In the genomic region with DNA sequence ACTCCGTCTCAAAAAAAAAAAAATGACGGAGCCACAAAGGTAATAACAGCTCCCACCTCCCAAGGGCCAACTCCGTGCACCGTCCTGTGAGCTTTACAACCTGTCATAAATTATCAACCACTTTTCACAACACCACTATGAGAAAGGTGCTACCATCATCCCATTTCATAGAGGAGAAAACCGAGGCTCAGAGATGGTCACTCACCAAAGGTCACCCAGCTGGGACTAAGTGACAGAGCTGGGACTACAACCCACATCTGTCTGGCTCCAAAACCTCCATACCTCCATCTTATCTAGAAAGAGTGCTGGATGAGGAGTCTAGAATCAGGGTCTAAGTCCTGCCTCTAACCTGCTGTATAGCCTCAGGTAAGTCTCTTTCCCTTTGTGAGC, we compare ENCODE assay signal across 9 cellular contexts. TPM values are rescaled to one million over a fixed set of nuclear protein-coding genes. Genes with fewer than 3 reads are reported as not detected.
DNase-seq lines count a peak whose midpoint lies in the region; ATAC-seq, FAIRE-seq and TF ChIP-seq lines count a peak whose summit lies in the region.
"Had no signal": no experiment of that assay in that cellular context is flagged by ENCODE, and none has a peak within 500 bp of the region (broad histone marks: within the 10 kb centered on the region; RNA-seq: fewer than 3 reads in every experiment).

No MANE protein-coding gene starts in this region.

- no peaks in the 10 kb centered on the region for H3K9me3 Mint-ChIP-seq in stimulated activated naive CD8-positive, alpha-beta T cell treated with anti-CD3 and anti-CD28 coated beads, Interleukin-15, Interleukin-2, amounts not matched to agents 100 ng/mL and 50 ng/mL, for 24 hours
- no peaks in the 10 kb centered on the region for H3K9me3 Mint-ChIP-seq in astrocyte (ENCODE audit: unreplicated experiment)
- H3K9me3 Mint-ChIP-seq in naive B cell, result no peaks in the 10 kb centered on the region

- H3K4me3 Mint-ChIP-seq in stimulated activated naive CD8-positive, alpha-beta T cell treated with anti-CD3 and anti-CD28 coated beads, Interleukin-15, Interleukin-2, amounts not matched to agents 100 ng/mL and 50 ng/mL, for 24 hours, result peak overlapping the region; percentile 85
- H3K4me3 Mint-ChIP-seq in astrocyte (ENCODE audit: unreplicated experiment) (peak overlapping the region; percentile 57), naive B cell (peak overlapping the region; percentile 70 to 96 (median 92))

- H3K27me3 ChIP-seq in astrocyte (ENCODE audit: insufficient read depth, low read length), result no peaks in the 10 kb centered on the region
- H3K27me3 ChIP-seq: foreskin keratinocyte had no signal

- no peak for DNase-seq in stimulated activated naive CD8-positive, alpha-beta T cell treated with anti-CD3 and anti-CD28 coated beads, Interleukin-15, Interleukin-2, amounts not matched to agents 100 U/mL and 50 U/mL, for 24 hours
- no peak for DNase-seq in astrocyte (ENCODE audit: low read depth)
- no peak for DNase-seq in naive B cell
- no peak for DNase-seq in mesenteric fat pad (ENCODE audit: low spot score)
- no peak for DNase-seq in amygdala (lab: John Stamatoyannopoulos, UW)
- DNase-seq in effector CD4-positive, alpha-beta T cell, result no peak

- H3K9me3 ChIP-seq in astrocyte (ENCODE audit: insufficient read depth, low read depth, low read length), result no peaks in the 10 kb centered on the region

- H3K4me3 ChIP-seq in astrocyte (ENCODE audit: insufficient read depth, low read depth, low read length), result no peak overlapping the region

- peaks cover 18% of the 10 kb centered on the region for H4K20me1 ChIP-seq in astrocyte (ENCODE audit: insufficient read depth, low read length)

- H3K36me3 ChIP-seq in astrocyte (ENCODE audit: insufficient read depth, low read length), result no peaks in the 10 kb centered on the region

- peaks cover 34% of the 10 kb centered on the region for H3K36me3 Mint-ChIP-seq in stimulated activated naive CD8-positive, alpha-beta T cell treated with anti-CD3 and anti-CD28 coated beads, Interleukin-15, Interleukin-2, amounts not matched to agents 100 ng/mL and 50 ng/mL, for 24 hours (ENCODE audit: low read depth)
- H3K36me3 Mint-ChIP-seq in astrocyte (ENCODE audit: low read depth, unreplicated experiment) (peaks cover 6% of the 10 kb centered on the region), naive B cell (no peaks in the 10 kb centered on the region)

- peaks cover 98% of the 10 kb centered on the region for H3K4me1 Mint-ChIP-seq in stimulated activated naive CD8-positive, alpha-beta T cell treated with anti-CD3 and anti-CD28 coated beads, Interleukin-15, Interleukin-2, amounts not matched to agents 100 ng/mL and 50 ng/mL, for 24 hours (ENCODE audit: low read depth)
- peaks cover 48% of the 10 kb centered on the region for H3K4me1 Mint-ChIP-seq in astrocyte (ENCODE audit: low read depth, unreplicated experiment)
- H3K4me1 Mint-ChIP-seq in naive B cell, result peaks cover 48 to 87% (median 74%) of the 10 kb centered on the region in 3 donors

- H3K79me2 ChIP-seq in astrocyte (ENCODE audit: insufficient read depth, low read length), result peaks cover 81% of the 10 kb centered on the region

- FAIRE-seq in astrocyte (lab: Jason Lieb, UNC), result no peak

- ATAC-seq in stimulated activated naive CD8-positive, alpha-beta T cell treated with anti-CD3 and anti-CD28 coated beads, Interleukin-15, Interleukin-2, amounts not matched to agents 100 U/mL and 50 U/mL, for 24 hours, result no peak
- ATAC-seq in naive B cell (ENCODE audit: low read depth in 2 of 2), result no peak
- no peak for ATAC-seq in GM18517 (IDR thresholded peaks at IDR 0.05; ENCODE audit: unreplicated experiment)

- no peaks in the 10 kb centered on the region for H3K27me3 Mint-ChIP-seq in stimulated activated naive CD8-positive, alpha-beta T cell treated with anti-CD3 and anti-CD28 coated beads, Interleukin-15, Interleukin-2, amounts not matched to agents 100 ng/mL and 50 ng/mL, for 24 hours
- H3K27me3 Mint-ChIP-seq in astrocyte (ENCODE audit: low read depth, unreplicated experiment) (no peaks in the 10 kb centered on the region), naive B cell (no peaks in the 10 kb centered on the region)

- peak overlapping the region; percentile 81 for H3K9ac ChIP-seq in astrocyte (ENCODE audit: low read length)

- TF ChIP-seq CTCF in astrocyte (IDR thresholded peaks at IDR 0.05; ENCODE audit: insufficient read depth, low read depth, low read length), result no peak

- peak overlapping the region; percentile 86 for H3K27ac ChIP-seq in astrocyte (ENCODE audit: low read depth, low read length)
- H3K27ac ChIP-seq: foreskin keratinocyte had no signal

- H2AFZ ChIP-seq in astrocyte (ENCODE audit: low read depth, low read length), result no peak overlapping the region

- H3K4me1 ChIP-seq in astrocyte (ENCODE audit: insufficient read depth, low read length), result peaks cover 42% of the 10 kb centered on the region

- peak overlapping the region; percentile 95 for H3K27ac Mint-ChIP-seq in stimulated activated naive CD8-positive, alpha-beta T cell treated with anti-CD3 and anti-CD28 coated beads, Interleukin-15, Interleukin-2, amounts not matched to agents 100 ng/mL and 50 ng/mL, for 24 hours
- H3K27ac Mint-ChIP-seq in astrocyte (ENCODE audit: unreplicated experiment) (no peak overlapping the region), naive B cell (peak overlapping the region; percentile 98 to 100 (median 99))

- H3K4me2 ChIP-seq in astrocyte (ENCODE audit: low read length), result peak overlapping the region; percentile 91

RNA-seq across cellular contexts. Expression of gene ECE1, which starts 43.6 kb away (rescaled TPM):
- 172 and 182 TPM in 2 replicates for total RNA-seq in astrocyte
- polyA plus RNA-seq in naive B cell (ENCODE audit: low read depth in 6 of 6), result 10 to 100 TPM in 5 of 6 donors, 1 to 10 TPM in 1; 6.9 to 44.5 (median 20.8) TPM
- total RNA-seq in mesenteric fat pad, result 156 TPM
